ENCODE assay signal across 1 cellular context in the genomic region with DNA sequence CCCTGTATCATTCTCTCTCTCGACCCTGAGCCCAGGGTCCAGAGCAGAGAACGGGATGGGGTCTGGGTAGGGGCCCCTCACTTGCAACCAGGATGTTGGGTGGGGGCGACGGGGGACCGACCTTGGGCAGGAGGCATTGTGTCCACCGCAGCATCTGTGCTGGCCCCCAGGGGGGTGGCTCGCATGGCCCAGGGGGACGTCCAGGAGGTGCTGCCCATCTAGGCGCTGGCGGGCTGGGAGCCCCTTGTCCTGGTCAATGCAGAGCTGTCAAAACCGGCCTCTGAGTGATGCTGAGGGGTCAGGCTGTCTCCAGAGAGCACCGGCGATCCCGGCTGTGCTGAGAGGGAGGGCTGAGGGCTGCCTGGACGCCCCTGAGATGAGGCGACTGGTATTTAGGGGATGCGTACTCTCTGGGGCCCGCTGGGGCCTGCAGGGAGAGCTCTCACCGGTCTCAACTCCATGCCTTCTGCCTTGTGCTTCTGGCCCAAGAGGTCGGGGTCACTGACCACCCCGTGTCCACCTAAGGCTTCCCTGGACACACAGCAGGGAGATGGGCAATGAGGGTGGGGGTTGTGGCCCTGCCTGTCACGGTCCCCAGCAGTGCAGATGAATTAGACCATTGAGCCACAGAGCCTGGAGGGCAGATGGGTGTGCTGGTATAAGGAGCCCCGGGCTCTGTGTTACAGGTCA.
A peak's percentile ranks its signal among the peaks of the same experiment; 100 is the strongest.
TF ChIP-seq lines count a peak whose summit lies in the region.

No MANE protein-coding gene starts in this region.

TF ChIP-seq in HepG2, 621 proteins besides CTCF, POLR2A, EP300 and RAD21 (continued from another document):
- TF ChIP-seq, protein P1, sequence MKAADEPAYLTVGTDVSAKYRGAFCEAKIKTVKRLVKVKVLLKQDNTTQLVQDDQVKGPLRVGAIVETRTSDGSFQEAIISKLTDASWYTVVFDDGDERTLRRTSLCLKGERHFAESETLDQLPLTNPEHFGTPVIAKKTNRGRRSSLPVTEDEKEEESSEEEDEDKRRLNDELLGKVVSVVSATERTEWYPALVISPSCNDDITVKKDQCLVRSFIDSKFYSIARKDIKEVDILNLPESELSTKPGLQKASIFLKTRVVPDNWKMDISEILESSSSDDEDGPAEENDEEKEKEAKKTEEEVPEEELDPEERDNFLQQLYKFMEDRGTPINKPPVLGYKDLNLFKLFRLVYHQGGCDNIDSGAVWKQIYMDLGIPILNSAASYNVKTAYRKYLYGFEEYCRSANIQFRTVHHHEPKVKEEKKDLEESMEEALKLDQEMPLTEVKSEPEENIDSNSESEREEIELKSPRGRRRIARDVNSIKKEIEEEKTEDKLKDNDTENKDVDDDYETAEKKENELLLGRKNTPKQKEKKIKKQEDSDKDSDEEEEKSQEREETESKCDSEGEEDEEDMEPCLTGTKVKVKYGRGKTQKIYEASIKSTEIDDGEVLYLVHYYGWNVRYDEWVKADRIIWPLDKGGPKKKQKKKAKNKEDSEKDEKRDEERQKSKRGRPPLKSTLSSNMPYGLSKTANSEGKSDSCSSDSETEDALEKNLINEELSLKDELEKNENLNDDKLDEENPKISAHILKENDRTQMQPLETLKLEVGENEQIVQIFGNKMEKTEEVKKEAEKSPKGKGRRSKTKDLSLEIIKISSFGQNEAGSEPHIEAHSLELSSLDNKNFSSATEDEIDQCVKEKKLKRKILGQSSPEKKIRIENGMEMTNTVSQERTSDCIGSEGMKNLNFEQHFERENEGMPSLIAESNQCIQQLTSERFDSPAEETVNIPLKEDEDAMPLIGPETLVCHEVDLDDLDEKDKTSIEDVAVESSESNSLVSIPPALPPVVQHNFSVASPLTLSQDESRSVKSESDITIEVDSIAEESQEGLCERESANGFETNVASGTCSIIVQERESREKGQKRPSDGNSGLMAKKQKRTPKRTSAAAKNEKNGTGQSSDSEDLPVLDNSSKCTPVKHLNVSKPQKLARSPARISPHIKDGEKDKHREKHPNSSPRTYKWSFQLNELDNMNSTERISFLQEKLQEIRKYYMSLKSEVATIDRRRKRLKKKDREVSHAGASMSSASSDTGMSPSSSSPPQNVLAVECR (CRISPR knock-in tag; IDR thresholded peaks at IDR 0.05; ENCODE audit: borderline replicate concordance), result peak; percentile 14; the same call in 1 of the 2 replicates
- TF ChIP-seq AGO1 (IDR thresholded peaks at IDR 0.05; ENCODE audit: low read depth, low read length, poor library complexity, severe bottlenecking), result peak; percentile 98
- TF ChIP-seq ZNF335 (CRISPR knock-in tag; IDR thresholded peaks at IDR 0.05), result no peak
- peak; percentile 43; the same call in 1 of the 2 replicates for TF ChIP-seq ZBTB7B (CRISPR knock-in tag; IDR thresholded peaks at IDR 0.05)
- no peak for TF ChIP-seq HOXA7 (CRISPR knock-in tag; IDR thresholded peaks at IDR 0.05)
- TF ChIP-seq NR2F1 (CRISPR knock-in tag; IDR thresholded peaks at IDR 0.05), result 0 out of 4 replicates have a peak, but pooled peaks of 1 of the 2 experiments have one; percentile 16
- TF ChIP-seq CHD2 (IDR thresholded peaks at IDR 0.05; ENCODE audit: low read depth, low read length), result 0 out of 2 replicates have a peak, but pooled peaks have one; percentile 37
- TF ChIP-seq ZNF34 (CRISPR knock-in tag; IDR thresholded peaks at IDR 0.05; ENCODE audit: borderline replicate concordance), result 0 out of 2 replicates have a peak, but pooled peaks have one; percentile 6
- TF ChIP-seq RBM39 (IDR thresholded peaks at IDR 0.05; ENCODE audit: low read depth, low read length, poor library complexity, severe bottlenecking), result peak; percentile 46
- TF ChIP-seq KLF15 (CRISPR knock-in tag; IDR thresholded peaks at IDR 0.05; ENCODE audit: borderline replicate concordance), result no peak
- TF ChIP-seq KDM1A (CRISPR knock-in tag; IDR thresholded peaks at IDR 0.05), result no peak
- 0 out of 2 replicates have a peak, but pooled peaks have one; percentile 38 for TF ChIP-seq DR1 (CRISPR knock-in tag; IDR thresholded peaks at IDR 0.05)
- 0 out of 2 replicates have a peak, but pooled peaks have one; percentile 15 for TF ChIP-seq KDM2A (CRISPR knock-in tag; IDR thresholded peaks at IDR 0.05; ENCODE audit: borderline replicate concordance, low read depth)
- TF ChIP-seq PCBP1 (IDR thresholded peaks at IDR 0.05; ENCODE audit: borderline replicate concordance, low read depth, low read length), result 0 out of 2 replicates have a peak, but pooled peaks have one; percentile 48
- peak; percentile 93 for TF ChIP-seq AKAP8 (CRISPR knock-in tag; IDR thresholded peaks at IDR 0.05)
- no peak for TF ChIP-seq MTA3 (CRISPR knock-in tag; IDR thresholded peaks at IDR 0.05)
